8 cellular contexts compared by ENCODE assay signal in the genomic region with DNA sequence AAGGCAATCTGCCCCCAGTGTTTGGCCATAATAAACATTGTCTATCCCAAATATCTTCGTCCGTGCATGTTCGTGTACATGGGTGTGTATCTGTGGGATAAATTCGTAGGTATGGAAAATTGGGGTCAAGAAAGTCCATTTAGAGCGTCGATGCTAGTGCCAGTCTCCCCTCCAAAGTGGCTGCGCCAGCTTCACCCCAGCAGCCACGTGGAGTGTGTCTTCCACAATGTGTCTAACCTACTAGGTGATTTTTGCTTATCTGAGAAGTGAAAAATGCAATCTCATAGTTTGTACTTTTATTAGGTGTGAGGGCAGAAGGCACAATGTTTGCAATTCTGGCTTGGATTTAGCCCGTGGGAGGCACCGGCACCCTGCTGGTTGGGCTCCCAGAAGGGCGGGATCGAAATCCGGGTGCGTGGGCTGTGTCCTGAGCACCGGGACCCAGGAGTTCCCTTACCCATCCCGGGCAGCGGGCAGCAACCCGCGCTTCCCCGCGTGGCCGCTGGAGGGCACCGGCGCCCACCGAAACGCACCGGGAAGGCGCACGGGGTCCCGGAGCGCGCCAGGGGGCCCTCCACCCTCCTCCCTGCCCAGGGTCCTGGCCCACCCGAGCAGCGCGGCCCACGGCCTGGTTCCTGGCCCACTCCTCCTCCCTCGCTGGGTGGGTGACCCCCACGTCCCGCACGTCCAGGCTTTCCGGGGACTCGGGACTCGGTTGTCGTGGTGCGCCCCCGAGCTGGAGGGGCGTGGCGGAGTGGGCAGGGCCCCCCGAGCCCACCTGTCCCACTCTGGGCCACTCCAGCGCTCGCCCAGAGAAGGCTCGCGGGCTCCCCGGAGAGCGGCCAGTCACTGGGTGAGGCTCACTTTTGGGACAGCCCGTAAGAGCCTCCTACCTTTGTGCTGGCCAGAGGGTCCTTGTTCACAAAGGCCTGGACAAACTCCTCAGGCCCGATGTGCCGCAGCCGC. TPM values are rescaled to one million over a fixed set of nuclear protein-coding genes. Genes with fewer than 3 reads are reported as not detected.
DNase-seq lines count a peak whose midpoint lies in the region; ATAC-seq and TF ChIP-seq lines count a peak whose summit lies in the region.

No MANE protein-coding gene starts in this region.

- intact Hi-C loops in heart left ventricle (cut with DNase I), result loop anchor here in 9 of 10 donors (2.0 to 10.0 kb wide), 10 partner anchors 78 to 545 kb away; partner anchors contain the start of gene RASGEF1C (in 8 of the 9)
- intact Hi-C loops in sciatic nerve (cut with DNase I), result no loop called here

- WGBS in heart left ventricle, 4 donors, result 37 to 70% (median 44%) methylated on average over 26 to 59 of the region's 59 CpGs

- DNase-seq in Caki2 (ENCODE audit: low read depth), result peak; percentile 27
- DNase-seq in activated T-cell treated with anti-CD3 and anti-CD28 coated beads, Interleukin-2, amount 50 U/mL, for 48 hours, result peak; percentile 64 to 68
- peak in 1 of 5 donors; percentile 64 for DNase-seq in heart left ventricle
- DNase-seq in sciatic nerve (ENCODE audit: low spot score), result no peak
- no peak for DNase-seq in NCI-H1436 treated with DMSO at 0.1 percent for 48 hours (lab: John Stamatoyannopoulos, UW)
- no peak for DNase-seq in NCI-H2107 (lab: John Stamatoyannopoulos, UW)
- DNase-seq in NOMO-1 treated with dmso at 0.1 percent for 144 hours (lab: John Stamatoyannopoulos, UW; ENCODE audit: unreplicated experiment), result no peak

- H3K9ac ChIP-seq in HUES48 (ENCODE audit: low read depth, low read length), result no peak overlapping the region

- H3K4me3 ChIP-seq in HUES48 (ENCODE audit: low read depth, low read length) (peak overlapping the region; percentile 31; the same call in 1 of the 2 replicates), heart left ventricle (no peak overlapping the region)

- in situ Hi-C loops in Caki2 (cut with HindIII; ENCODE audit: low pct_unique_long_range_greater_than_20kb, low sequenced_read_pairs), result no loop called here

- H3K36me3 ChIP-seq in HUES48 (ENCODE audit: control insufficient read depth, insufficient read depth, low read length) (no peaks in the 10 kb centered on the region), heart left ventricle (no peaks in the 10 kb centered on the region)

- TF ChIP-seq CTCF in heart left ventricle (IDR thresholded peaks at IDR 0.05), result peak; percentile 59 to 87 (median 75)

- no peak for TF ChIP-seq POLR2A in heart left ventricle (IDR thresholded peaks at IDR 0.05)

- H3K27me3 ChIP-seq in HUES48 (ENCODE audit: control insufficient read depth, insufficient read depth, low read length), result no peaks in the 10 kb centered on the region
- H3K27me3 ChIP-seq in heart left ventricle, result peaks cover 0 to 34% (median 13%) of the 10 kb centered on the region in 9 donors

- H3K27ac ChIP-seq in HUES48 (ENCODE audit: low read depth, low read length), result no peak overlapping the region
- H3K27ac ChIP-seq in heart left ventricle, result no peak overlapping the region

- H3K4me1 ChIP-seq in HUES48 (ENCODE audit: control insufficient read depth, insufficient read depth, low read length), result no peaks in the 10 kb centered on the region
- H3K4me1 ChIP-seq in heart left ventricle, result peaks cover 0 to 6% (median 0%) of the 10 kb centered on the region in 12 donors

- ATAC-seq in heart left ventricle (peak in 2 of 4 donors; percentile 55 to 69), sciatic nerve (peak; percentile 70)

- H3K9me3 ChIP-seq in HUES48 (ENCODE audit: control insufficient read depth, insufficient read depth, low read length), result no peaks in the 10 kb centered on the region
- H3K9me3 ChIP-seq in heart left ventricle, result no peaks in the 10 kb centered on the region

RNA-seq across cellular contexts. Expression of gene RNF130, which starts 55.4 kb away (rescaled TPM):
- 45.2 and 58.8 TPM in 2 replicates for total RNA-seq in Caki2 (2014; rRNA removed; shearing (Covaris generic); ENCODE audit: low replicate concordance)
- total RNA-seq in heart left ventricle (10 to 100 TPM; 34.4 to 76.2 (median 40.5) TPM), sciatic nerve (118 TPM)
- polyA plus RNA-seq in heart left ventricle, result 10 to 100 TPM; 26.3 to 32.3 TPM

Comparison
In these comparisons a context has a peak if more than half of its experiments do, and no peak if none do; other contexts are left out.
1. DNase-seq: peak in Caki2 (single experiment) and activated T-cell treated with anti-CD3 and anti-CD28 coated beads, Interleukin-2, amount 50 U/mL, for 48 hours (2 of 2); none in sciatic nerve (single experiment), NCI-H1436 treated with DMSO at 0.1 percent for 48 hours (single experiment), NCI-H2107 (single experiment) and NOMO-1 treated with dmso at 0.1 percent for 144 hours (single experiment).